ENCODE assay signal across 10 cellular contexts in the genomic region with DNA sequence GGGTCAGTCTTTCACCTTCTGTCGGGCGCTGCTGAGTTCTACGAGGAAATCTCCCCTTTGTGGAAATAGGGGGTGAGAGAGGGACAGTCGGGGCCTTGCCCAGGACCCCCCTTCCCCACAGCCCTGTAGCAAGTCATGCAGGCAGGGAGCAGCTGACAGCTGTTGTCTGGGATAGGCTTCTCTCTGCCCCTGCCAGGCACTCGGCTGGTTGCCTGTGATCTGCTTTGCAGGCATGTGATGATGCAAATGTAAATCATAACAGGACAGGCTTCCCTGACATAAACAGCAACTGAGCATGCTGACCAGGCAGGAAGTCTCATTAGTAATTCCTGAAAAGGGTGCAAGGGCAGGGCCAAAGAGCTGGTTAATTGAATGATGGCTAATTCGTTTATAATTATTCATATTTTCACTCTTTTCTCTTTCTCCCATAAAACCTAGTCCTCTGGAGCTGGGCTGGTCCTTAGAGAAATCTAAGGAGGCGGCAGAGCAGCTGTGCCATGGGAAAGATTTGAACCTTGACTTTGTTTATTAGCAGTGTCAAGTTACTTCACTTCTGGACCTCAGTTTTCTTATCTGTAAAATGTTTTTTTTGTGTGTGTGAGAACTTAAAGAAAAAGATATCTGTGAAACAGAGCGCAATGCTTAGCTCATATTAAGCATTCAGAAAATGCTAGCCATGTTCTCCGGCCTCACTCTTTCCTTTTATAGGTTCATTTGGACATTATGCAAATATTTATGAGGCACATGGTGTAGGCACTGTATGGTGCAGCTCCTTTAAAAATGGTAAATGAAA.
DNase-seq lines count a peak whose midpoint lies in the region; ATAC-seq and TF ChIP-seq lines count a peak whose summit lies in the region.
"Had no signal": no experiment of that assay in that cellular context is flagged by ENCODE, and none has a peak within 500 bp of the region (broad histone marks: within the 10 kb centered on the region; RNA-seq: fewer than 3 reads in every experiment).

No MANE protein-coding gene starts in this region.

- 67 to 76% methylated on average over 9 of the region's 9 CpGs for WGBS in aorta, 2 donors

- no peak for TF ChIP-seq CTCF in right atrium auricular region (IDR thresholded peaks at IDR 0.05)
- TF ChIP-seq CTCF in ascending aorta (IDR thresholded peaks at IDR 0.05) = no peak

- H3K4me1 ChIP-seq in right atrium auricular region = peaks cover 0 to 6% of the 10 kb centered on the region in 2 donors
- no peaks in the 10 kb centered on the region for H3K4me1 ChIP-seq in aorta (ENCODE audit: control insufficient read depth in 1 of 2, insufficient read depth in 2 of 2, low read length in 2 of 2)
- H3K4me1 ChIP-seq in ascending aorta = no peaks in the 10 kb centered on the region

- intact Hi-C loops in Right ventricle myocardium superior (cut with DNase I) (no loop called here), left colon (cut with DNase I, micrococcal nuclease) (no loop called here), aorta (cut with DNase I) (no loop called here), ascending aorta (cut with DNase I) (no loop called here)

- H3K36me3 ChIP-seq in right atrium auricular region (no peaks in the 10 kb centered on the region), aorta (ENCODE audit: control insufficient read depth in 1 of 2, insufficient read depth in 2 of 2, low read length in 1 of 2) (peaks cover 0 to 1% of the 10 kb centered on the region in 2 donors), ascending aorta (no peaks in the 10 kb centered on the region)

- DNase-seq in Right ventricle myocardium superior (peak; percentile 60), right atrium auricular region (ENCODE audit: low spot score) (no peak), cerebellar cortex (ENCODE audit: low spot score) (peak; percentile 83), left colon (peak; percentile 12 to 30), aorta (peak in 1 of 2 donors; percentile 59), ascending aorta (ENCODE audit: low spot score in 2 of 2) (no peak), NCI-H2196 (lab: John Stamatoyannopoulos, UW; ENCODE audit: unreplicated experiment) (no peak)
- DNase-seq: CD4-positive, alpha-beta memory T cell had no signal

- no peaks in the 10 kb centered on the region for H3K9me3 ChIP-seq in right atrium auricular region
- peaks cover 1% of the 10 kb centered on the region for H3K9me3 ChIP-seq in aorta (ENCODE audit: control insufficient read depth, low read length)
- no peaks in the 10 kb centered on the region for H3K9me3 ChIP-seq in ascending aorta

- no peak overlapping the region for H3K27ac ChIP-seq in right atrium auricular region
- no peak overlapping the region for H3K27ac ChIP-seq in aorta (ENCODE audit: low read depth in 1 of 2, low read length in 2 of 2)
- H3K27ac ChIP-seq in ascending aorta = no peak overlapping the region

- H3K4me3 ChIP-seq in right atrium auricular region = no peak overlapping the region
- no peak overlapping the region for H3K4me3 ChIP-seq in aorta (ENCODE audit: low read length in 2 of 2)
- H3K4me3 ChIP-seq in ascending aorta = no peak overlapping the region

- H3K27me3 ChIP-seq in right atrium auricular region (no peaks in the 10 kb centered on the region), aorta (ENCODE audit: control insufficient read depth in 1 of 2, insufficient read depth in 2 of 2, low read length in 1 of 2) (no peaks in the 10 kb centered on the region), ascending aorta (no peaks in the 10 kb centered on the region)

- ATAC-seq in Right ventricle myocardium superior (ENCODE audit: poor library complexity) = peak; percentile 65
- ATAC-seq in left colon = no peak
- ATAC-seq in aorta (ENCODE audit: low FRiP score) = peak; percentile 50
- no peak for ATAC-seq in HG02571 (IDR thresholded peaks at IDR 0.05; ENCODE audit: unreplicated experiment)
- ATAC-seq: activated naive CD4-positive, alpha-beta T cell treated with anti-CD3 and anti-CD28 coated beads, Interleukin-2, amount 50 U/mL, for 72 hours had no signal

Comparison
In these comparisons a context has a peak if more than half of its experiments do, and no peak if none do; other contexts are left out.
1. DNase-seq: peak in Right ventricle myocardium superior (single experiment), cerebellar cortex (single experiment) and left colon (2 of 2); none in right atrium auricular region (single experiment), ascending aorta (0 of 2) and NCI-H2196 (single experiment).
2. ATAC-seq: peak in Right ventricle myocardium superior (single experiment) and aorta (single experiment); none in left colon (single experiment) and HG02571 (single experiment).